In the genomic region with DNA sequence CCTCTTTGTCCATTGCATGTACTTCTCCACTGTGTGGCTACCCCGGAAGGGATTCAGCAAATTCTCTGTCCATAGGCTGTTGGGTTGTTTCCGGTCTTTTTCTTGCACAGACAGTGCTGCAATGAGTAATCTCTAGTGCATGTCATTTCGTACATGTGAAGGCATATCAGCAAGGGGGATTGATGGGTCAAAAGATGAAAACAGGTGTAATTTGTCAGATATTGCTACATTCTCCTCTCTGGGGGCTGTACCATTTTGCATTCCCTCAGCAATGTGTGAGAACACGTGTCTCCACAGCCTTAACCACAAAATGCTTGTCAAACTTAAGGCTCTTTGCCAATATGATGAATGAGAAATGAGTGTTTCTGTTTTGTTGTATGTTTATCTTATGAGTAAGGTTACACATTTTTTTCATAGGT, we compare ENCODE assay signal across 12 cellular contexts.
A peak's percentile ranks its signal among the peaks of the same experiment; 100 is the strongest.
DNase-seq lines count a peak whose midpoint lies in the region; ATAC-seq and TF ChIP-seq lines count a peak whose summit lies in the region.
"Had no signal": no experiment of that assay in that cellular context is flagged by ENCODE, and none has a peak within 500 bp of the region (broad histone marks: within the 10 kb centered on the region; RNA-seq: fewer than 3 reads in every experiment).

No MANE protein-coding gene starts in this region.

- ATAC-seq in GM19025 (IDR thresholded peaks at IDR 0.05; ENCODE audit: low read depth, unreplicated experiment) (peak; percentile 41), HG03045 (IDR thresholded peaks at IDR 0.05; ENCODE audit: unreplicated experiment) (no peak), HG02610 (IDR thresholded peaks at IDR 0.05; ENCODE audit: unreplicated experiment) (no peak)
- ATAC-seq: activated CD8-positive, alpha-beta T cell treated with anti-CD3 and anti-CD28 coated beads for 36 hours had no signal

- DNase-seq in AG08395 (ENCODE audit: low spot score) (peak; percentile 30), epithelial cell of esophagus (ENCODE audit: low read depth) (peak; percentile 93), NCI-H2029 (lab: John Stamatoyannopoulos, UW) (no peak), ecto neural progenitor cell (ENCODE audit: low spot score) (no peak)
- DNase-seq in Jurkat, Clone E6-1 (ENCODE audit: low read depth, low spot score), result peak; percentile 35
- DNase-seq: activated CD8-positive, alpha-beta T cell treated with anti-CD3 and anti-CD28 coated beads for 36 hours; CD8-positive, alpha-beta memory T cell; central memory CD4-positive, alpha-beta T cell; NCI-H1694 had no signal

- H3K4me3 ChIP-seq in Jurkat, Clone E6-1 (ENCODE audit: low read length), result no peak overlapping the region
- no peak overlapping the region for H3K4me3 ChIP-seq in epithelial cell of esophagus (ENCODE audit: low read length)

- no peak for TF ChIP-seq CTCF in epithelial cell of esophagus (IDR thresholded peaks at IDR 0.05; ENCODE audit: insufficient read depth, low read depth, low read length, missing control alignments)

Comparison
In these comparisons a context has a peak if more than half of its experiments do, and no peak if none do; other contexts are left out.
1. DNase-seq: peak in AG08395 (single experiment), Jurkat, Clone E6-1 (single experiment) and epithelial cell of esophagus (single experiment); none in NCI-H2029 (single experiment) and ecto neural progenitor cell (single experiment).